ENCODE assay signal across 8 cellular contexts in the genomic region with DNA sequence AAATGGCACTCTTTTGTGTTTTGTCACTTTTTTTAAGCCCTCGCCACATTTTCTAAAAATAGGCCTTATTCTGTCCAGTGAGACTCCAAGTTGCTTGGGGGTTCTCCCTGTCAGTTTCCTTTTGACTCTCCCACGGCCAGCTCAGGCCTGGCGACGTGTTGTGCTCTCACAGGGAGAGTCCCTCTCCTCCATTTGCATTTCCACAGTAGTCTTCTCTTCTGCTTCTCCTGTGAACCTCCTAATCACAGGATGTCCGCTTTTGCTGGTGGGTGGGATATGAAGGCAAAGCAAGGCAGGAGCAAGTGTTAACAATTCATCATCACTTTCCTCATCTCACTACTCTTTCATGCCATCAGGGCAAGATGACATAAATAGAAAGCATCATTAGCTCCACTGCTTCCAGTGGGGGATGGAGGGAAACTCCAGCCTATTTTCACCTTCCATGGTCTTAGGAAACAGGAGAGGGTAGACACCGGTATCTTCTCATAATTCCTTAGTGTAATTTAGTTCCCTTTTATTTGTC.
DNase-seq lines count a peak whose midpoint lies in the region; ATAC-seq and TF ChIP-seq lines count a peak whose summit lies in the region.

No MANE protein-coding gene starts in this region.

- H3K4me3 Mint-ChIP-seq in CD14-positive monocyte, result peak overlapping the region in 1 of 2 donors; percentile 9
- H3K4me3 Mint-ChIP-seq in chondrocyte (ENCODE audit: unreplicated experiment), result no peak overlapping the region

- H3K9me3 Mint-ChIP-seq in CD14-positive monocyte (peaks cover 0 to 10% (median 5%) of the 10 kb centered on the region in 7 donors), chondrocyte (ENCODE audit: low read depth) (no peaks in the 10 kb centered on the region)

- ATAC-seq in GM19372 (IDR thresholded peaks at IDR 0.05; ENCODE audit: low read depth, unreplicated experiment) (peak; percentile 64), HG03103 (IDR thresholded peaks at IDR 0.05; ENCODE audit: low read depth, unreplicated experiment) (peak; percentile 55)

- H3K27ac Mint-ChIP-seq in CD14-positive monocyte, result peak overlapping the region in 4 of 7 donors; percentile 14 to 84 (median 54)
- no peak overlapping the region for H3K27ac Mint-ChIP-seq in chondrocyte (ENCODE audit: unreplicated experiment)

- intact Hi-C loops in CD14-positive monocyte (cut with micrococcal nuclease), result loop anchor here in 1 of 2 donors (10.0 kb wide), 1 partner anchor 101 kb away; the partner anchor contains the start of gene LPGAT1

- H3K27me3 Mint-ChIP-seq in CD14-positive monocyte (ENCODE audit: low read depth in 3 of 3), result no peaks in the 10 kb centered on the region
- no peaks in the 10 kb centered on the region for H3K27me3 Mint-ChIP-seq in chondrocyte (ENCODE audit: low read depth)

- H3K36me3 Mint-ChIP-seq in CD14-positive monocyte, result peaks cover 0 to 7% of the 10 kb centered on the region in 2 donors
- no peaks in the 10 kb centered on the region for H3K36me3 Mint-ChIP-seq in chondrocyte (ENCODE audit: low read depth)

- peaks cover 77% of the 10 kb centered on the region for H3K4me1 Mint-ChIP-seq in CD14-positive monocyte
- peaks cover 10% of the 10 kb centered on the region for H3K4me1 Mint-ChIP-seq in chondrocyte (ENCODE audit: low read depth)

- no peak for DNase-seq in CD14-positive monocyte (ENCODE audit: low spot score)
- DNase-seq in activated naive CD4-positive, alpha-beta T cell treated with anti-CD3 and anti-CD28 coated beads, Interleukin-2, amount 50 U/mL, for 16 hours, result peak; percentile 24
- DNase-seq in NCI-H2171 treated with DMSO at 0.1 percent for 48 hours (lab: John Stamatoyannopoulos, UW), result no peak
- no peak for DNase-seq in chondrocyte (ENCODE audit: low spot score)
- DNase-seq in Ammon's horn (ENCODE audit: low spot score), result no peak
- DNase-seq in ureter (ENCODE audit: low spot score), result no peak

- TF ChIP-seq CTCF in CD14-positive monocyte (IDR thresholded peaks at IDR 0.05) (no peak), chondrocyte (IDR thresholded peaks at IDR 0.05) (no peak)
